ENCODE assay signal across 2 cellular contexts in the genomic region with DNA sequence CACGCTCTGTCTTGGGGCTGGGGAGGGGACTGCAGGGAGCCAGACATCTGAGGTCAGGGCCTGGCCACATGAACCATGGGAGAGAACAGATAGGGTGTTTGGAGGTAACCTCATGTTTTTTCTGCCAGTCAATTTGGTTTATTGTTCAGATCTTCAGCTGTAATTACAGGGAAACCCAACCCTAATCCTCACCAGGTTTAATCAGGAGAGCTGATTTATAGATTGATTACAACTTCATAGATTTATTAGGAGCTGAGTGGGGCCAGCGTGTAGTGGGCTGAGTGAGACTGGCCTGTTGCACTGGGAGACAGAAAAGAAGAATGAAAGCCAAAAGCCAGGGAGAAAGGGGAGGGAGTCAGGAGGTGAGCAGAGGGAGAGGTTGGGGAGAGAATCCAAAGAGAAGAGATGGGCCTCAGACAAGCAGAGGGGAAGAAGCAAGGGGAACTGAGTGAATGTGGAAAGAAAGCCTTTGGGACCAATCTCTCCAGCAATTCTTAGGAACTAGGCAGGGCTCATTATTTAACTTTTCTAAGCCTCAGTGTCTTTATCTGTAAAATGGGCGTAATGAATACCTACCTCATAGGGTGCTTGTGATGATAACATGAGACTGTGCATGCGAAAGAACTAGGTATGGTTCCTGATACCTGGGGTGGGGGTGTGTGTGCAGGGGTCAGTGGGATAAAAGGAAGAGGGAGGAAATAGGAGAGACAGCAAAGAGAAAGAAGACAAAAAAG.
TF ChIP-seq lines count a peak whose summit lies in the region.

No MANE protein-coding gene starts in this region.

TF ChIP-seq in HEK293, 187 proteins besides CTCF, POLR2A, EP300 and RAD21:
- no peak for TF ChIP-seq ZBTB1 (tag by site-specific recombination; IDR thresholded peaks at IDR 0.05)
- TF ChIP-seq ZNF248 (tag by site-specific recombination; IDR thresholded peaks at IDR 0.05): no peak
- 0 out of 2 replicates have a peak, but pooled peaks have one; percentile 47 for TF ChIP-seq ZSCAN23 (tag by site-specific recombination; IDR thresholded peaks at IDR 0.05)
- 0 out of 2 replicates have a peak, but pooled peaks have one; percentile 17 for TF ChIP-seq ZNF664 (tag by site-specific recombination; IDR thresholded peaks at IDR 0.05)
- TF ChIP-seq, protein P1, sequence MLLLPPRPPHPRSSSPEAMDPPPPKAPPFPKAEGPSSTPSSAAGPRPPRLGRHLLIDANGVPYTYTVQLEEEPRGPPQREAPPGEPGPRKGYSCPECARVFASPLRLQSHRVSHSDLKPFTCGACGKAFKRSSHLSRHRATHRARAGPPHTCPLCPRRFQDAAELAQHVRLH (tag by site-specific recombination; IDR thresholded peaks at IDR 0.05): peak; percentile 79; the same call in 1 of the 2 replicates
- peak; percentile 79 for TF ChIP-seq ZBTB17 (tag by site-specific recombination; IDR thresholded peaks at IDR 0.05)

TF ChIP-seq in H1, 55 proteins besides CTCF, POLR2A, EP300 and RAD21:
- TF ChIP-seq TCF12 (IDR thresholded peaks at IDR 0.05; ENCODE audit: low read depth, low read length): no peak
- TF ChIP-seq KDM1A (IDR thresholded peaks at IDR 0.05; ENCODE audit: borderline replicate concordance, low read length): 0 out of 2 replicates have a peak, but pooled peaks have one; percentile 22
- no peak for TF ChIP-seq EZH2 (IDR thresholded peaks at IDR 0.05; ENCODE audit: low read depth, low read length, severe bottlenecking)
- TF ChIP-seq GABPA (IDR thresholded peaks at IDR 0.05; ENCODE audit: borderline replicate concordance, insufficient read depth, low read length): no peak
